8 cellular contexts compared by ENCODE assay signal in the genomic region with DNA sequence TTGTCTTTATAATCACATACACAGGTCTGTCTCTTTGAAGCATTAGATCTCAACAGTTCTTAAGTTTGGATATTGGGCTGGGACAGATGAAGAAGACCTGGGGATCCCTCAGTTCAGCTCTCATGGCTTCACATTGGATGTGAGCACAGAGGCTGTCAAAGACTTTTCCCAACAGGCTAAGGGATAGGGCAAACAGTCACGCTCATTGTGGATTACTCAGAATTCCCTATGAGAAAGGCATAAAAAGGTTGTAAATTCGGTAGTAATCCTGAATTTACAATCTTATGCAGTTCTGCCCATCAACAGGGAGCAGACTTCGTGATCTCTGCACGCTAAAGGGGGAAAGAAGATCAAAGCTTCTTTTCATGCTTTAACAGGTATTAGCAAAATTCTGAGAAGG.
"Had no signal": no experiment of that assay in that cellular context is flagged by ENCODE, and none has a peak within 500 bp of the region (broad histone marks: within the 10 kb centered on the region; RNA-seq: fewer than 3 reads in every experiment).

No MANE protein-coding gene starts in this region.

- H3K4me3 ChIP-seq: GM12878 had no signal

- FAIRE-seq: G401.6, GM12878, GM12891, GM12892, GM18507, GM19239 had no signal

- DNase-seq: GDM1, GF-D8 had no signal

- ATAC-seq: GM12878 had no signal
